Comparison of ENCODE assay signal across 27 cellular contexts in the genomic region with DNA sequence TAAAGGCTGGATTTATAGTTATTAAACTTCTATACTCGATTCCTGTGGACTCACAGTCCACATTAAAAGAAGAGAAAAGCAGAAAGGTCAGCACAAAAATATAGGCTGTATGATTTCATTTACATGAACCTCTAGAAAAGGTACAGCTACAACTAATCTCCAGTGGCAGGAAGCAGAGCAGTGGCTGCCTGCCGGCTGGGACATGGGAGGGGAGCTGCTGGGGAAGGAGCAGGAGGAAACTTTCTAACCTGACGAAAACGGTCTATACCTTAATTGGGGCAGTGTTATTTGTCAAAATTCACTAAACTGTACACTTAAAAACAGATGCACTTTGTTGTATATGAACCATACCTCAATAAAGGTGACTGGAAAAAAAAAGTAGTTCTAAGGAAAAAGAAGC.
"Had no signal": no experiment of that assay in that cellular context is flagged by ENCODE, and none has a peak within 500 bp of the region (broad histone marks: within the 10 kb centered on the region; RNA-seq: fewer than 3 reads in every experiment).

No MANE protein-coding gene starts in this region.

- H3K27me3 ChIP-seq: breast epithelium, Peyer's patch, SJCRH30 had no signal

- H3K9me3 ChIP-seq: breast epithelium, Peyer's patch, SJCRH30, SK-N-SH had no signal

- H3K27me3 Mint-ChIP-seq: activated CD8-positive, alpha-beta memory T cell treated with anti-CD3 and anti-CD28 coated beads, Interleukin-2, amount 10 ng/mL, durations not matched to agents 7 days and 5 days; activated naive CD8-positive, alpha-beta T cell treated with anti-CD3 and anti-CD28 coated beads for 36 hours; activated T-cell treated with anti-CD3 and anti-CD28 coated beads, Interleukin-2, amount 50 U/mL, for 24 hours had no signal

- H3K4me1 ChIP-seq: breast epithelium, Peyer's patch, SJCRH30 had no signal

- H3K9me2 ChIP-seq: SK-N-SH had no signal

- H3K4me1 Mint-ChIP-seq: activated CD8-positive, alpha-beta memory T cell treated with anti-CD3 and anti-CD28 coated beads, Interleukin-2, amount 10 ng/mL, durations not matched to agents 7 days and 5 days; activated naive CD8-positive, alpha-beta T cell treated with anti-CD3 and anti-CD28 coated beads for 36 hours had no signal

- H3K4me2 ChIP-seq: SK-N-SH had no signal

- H3K36me3 Mint-ChIP-seq: activated CD8-positive, alpha-beta memory T cell treated with anti-CD3 and anti-CD28 coated beads, Interleukin-2, amount 10 ng/mL, durations not matched to agents 7 days and 5 days; activated naive CD8-positive, alpha-beta T cell treated with anti-CD3 and anti-CD28 coated beads for 36 hours had no signal

- H3K27ac Mint-ChIP-seq: activated CD8-positive, alpha-beta memory T cell treated with anti-CD3 and anti-CD28 coated beads, Interleukin-2, amount 10 ng/mL, durations not matched to agents 7 days and 5 days; activated naive CD4-positive, alpha-beta T cell treated with anti-CD3 and anti-CD28 coated beads for 36 hours; activated naive CD8-positive, alpha-beta T cell treated with anti-CD3 and anti-CD28 coated beads for 36 hours; activated T-cell treated with anti-CD3 and anti-CD28 coated beads, Interleukin-2, amount 50 U/mL, for 24 hours had no signal

- H3K9me3 Mint-ChIP-seq: activated naive CD4-positive, alpha-beta T cell treated with anti-CD3 and anti-CD28 coated beads for 36 hours; activated naive CD8-positive, alpha-beta T cell treated with anti-CD3 and anti-CD28 coated beads for 36 hours; activated T-cell treated with anti-CD3 and anti-CD28 coated beads, Interleukin-2, amount 50 U/mL, for 24 hours had no signal

- DNase-seq: activated CD4-positive, alpha-beta T cell treated with anti-CD3 and anti-CD28 coated beads for 4 hours; activated CD4-positive, alpha-beta T cell treated with anti-CD3 and anti-CD28 coated beads, Interleukin-2, amount 50 U/mL, for 4 hours; activated CD8-positive, alpha-beta memory T cell treated with anti-CD3 and anti-CD28 coated beads, Interleukin-2, amount 10 ng/mL, durations not matched to agents 7 days and 5 days; activated effector memory CD4-positive, alpha-beta T cell treated with anti-CD3 and anti-CD28 coated beads, Interleukin-2, amount 50 U/mL, for 16 hours; activated naive CD4-positive, alpha-beta T cell treated with anti-CD3 and anti-CD28 coated beads for 36 hours; activated naive CD8-positive, alpha-beta T cell treated with anti-CD3 and anti-CD28 coated beads for 36 hours; activated T-cell treated with anti-CD3 and anti-CD28 coated beads, Interleukin-2, amount 50 U/mL, for 24 hours; anterior cingulate cortex; central memory CD4-positive, alpha-beta T cell; KG1; NCI-H1092; NCI-H1417; NCI-H1694; NCI-H2029 treated with DMSO at 0.1 percent for 48 hours; NCI-H345; NCI-H510A; NCI-H526 treated with DMSO at 0.1 percent for 48 hours; NK-92 treated with Interleukin-12 subunit alpha and Interleukin-12 subunit beta, amount 100 ng/mL, for 24 hours; OCI-M1; Peyer's patch; Right ventricle myocardium superior; SJCRH30; SK-N-SH; T-helper 1 cell; WERI-Rb-1 had no signal

- H3K27ac ChIP-seq: breast epithelium, Peyer's patch, SJCRH30, WERI-Rb-1 had no signal

- H3K4me3 ChIP-seq: breast epithelium, Peyer's patch, SJCRH30 had no signal

- H3K36me3 ChIP-seq: breast epithelium, Peyer's patch, SJCRH30, WERI-Rb-1 had no signal

- ATAC-seq: activated CD4-positive, CD25-positive, alpha-beta regulatory T cell treated with anti-CD3 and anti-CD28 coated beads, Interleukin-2, amount 50 U/mL, for 24 hours; activated CD8-positive, alpha-beta memory T cell treated with anti-CD3 and anti-CD28 coated beads, Interleukin-2, amount 10 ng/mL, durations not matched to agents 7 days and 5 days had no signal

- H3K4me3 Mint-ChIP-seq: activated CD8-positive, alpha-beta memory T cell treated with anti-CD3 and anti-CD28 coated beads, Interleukin-2, amount 10 ng/mL, durations not matched to agents 7 days and 5 days; activated naive CD4-positive, alpha-beta T cell treated with anti-CD3 and anti-CD28 coated beads for 36 hours; activated naive CD8-positive, alpha-beta T cell treated with anti-CD3 and anti-CD28 coated beads for 36 hours; activated T-cell treated with anti-CD3 and anti-CD28 coated beads, Interleukin-2, amount 50 U/mL, for 24 hours had no signal
